Comparison of ENCODE assay signal across 8 cellular contexts in genomic region chr2:210399440-210400041, GRCh38.
DNase-seq lines count a peak whose midpoint lies in the region; ATAC-seq and TF ChIP-seq lines count a peak whose summit lies in the region.

No MANE protein-coding gene starts in this region.

- no peak overlapping the region for H3K4me3 Mint-ChIP-seq in type B pancreatic cell

- DNase-seq in heart right ventricle (no peak), Right ventricle myocardium superior (no peak), OCI-M1 (lab: John Stamatoyannopoulos, UW) (peak; percentile 4), foreskin melanocyte (peak; percentile 12), type B pancreatic cell (ENCODE audit: extremely low spot score, unreplicated experiment) (no peak), cortex of kidney (lab: John Stamatoyannopoulos, UW) (no peak), omental fat pad (ENCODE audit: low spot score) (no peak)
- no peak for DNase-seq in activated effector memory CD4-positive, alpha-beta T cell treated with anti-CD3 and anti-CD28 coated beads, Interleukin-2, amount 50 U/mL, for 16 hours

- ATAC-seq in heart right ventricle = no peak
- ATAC-seq in Right ventricle myocardium superior (ENCODE audit: poor library complexity) = no peak
- no peak for ATAC-seq in omental fat pad (ENCODE audit: low FRiP score)

- H3K27me3 Mint-ChIP-seq in type B pancreatic cell = peaks cover 9% of the 10 kb centered on the region

- no peaks in the 10 kb centered on the region for H3K9me3 ChIP-seq in heart right ventricle

- no peaks in the 10 kb centered on the region for H3K4me1 Mint-ChIP-seq in type B pancreatic cell (ENCODE audit: unreplicated experiment)

- H3K4me1 ChIP-seq in heart right ventricle = peaks cover 0 to 9% (median 0%) of the 10 kb centered on the region in 9 donors

- intact Hi-C loops in heart right ventricle (cut with DNase I) = loop anchor here (1.0 to 10.0 kb wide), 8 partner anchors 145 to 425 kb away; no protein-coding TSS in a partner anchor
- intact Hi-C loops in Right ventricle myocardium superior (cut with DNase I) = no loop called here

- TF ChIP-seq CTCF in heart right ventricle (IDR thresholded peaks at IDR 0.05) (peak in 8 of 9 donors; percentile 44 to 69 (median 52)), type B pancreatic cell (conservative IDR thresholded peaks at IDR 0.05) (peak; percentile 71), omental fat pad (IDR thresholded peaks at IDR 0.05) (no peak)

- WGBS in heart right ventricle, 2 donors = 50 to 59% methylated on average over 3 of the region's 3 CpGs

- no peak overlapping the region for H3K27ac ChIP-seq in heart right ventricle

- H3K27me3 ChIP-seq in heart right ventricle = no peaks in the 10 kb centered on the region

- H3K4me3 ChIP-seq in heart right ventricle = no peak overlapping the region

- no peak overlapping the region for H3K27ac Mint-ChIP-seq in type B pancreatic cell

- no peaks in the 10 kb centered on the region for H3K36me3 Mint-ChIP-seq in type B pancreatic cell

- no peaks in the 10 kb centered on the region for H3K36me3 ChIP-seq in heart right ventricle

- no peaks in the 10 kb centered on the region for H3K9me3 Mint-ChIP-seq in type B pancreatic cell

Comparison
In these comparisons a context has a peak if more than half of its experiments do, and no peak if none do; other contexts are left out.
1. DNase-seq: peak in OCI-M1 (single experiment) and foreskin melanocyte (single experiment); none in heart right ventricle (0 of 2), Right ventricle myocardium superior (single experiment), type B pancreatic cell (single experiment), cortex of kidney (single experiment), activated effector memory CD4-positive, alpha-beta T cell treated with anti-CD3 and anti-CD28 coated beads, Interleukin-2, amount 50 U/mL, for 16 hours (single experiment) and omental fat pad (single experiment).
2. CTCF ChIP-seq: peak in heart right ventricle (8 of 9) and type B pancreatic cell (single experiment); none in omental fat pad (0 of 3).